27 cellular contexts compared by ENCODE assay signal in the genomic region with DNA sequence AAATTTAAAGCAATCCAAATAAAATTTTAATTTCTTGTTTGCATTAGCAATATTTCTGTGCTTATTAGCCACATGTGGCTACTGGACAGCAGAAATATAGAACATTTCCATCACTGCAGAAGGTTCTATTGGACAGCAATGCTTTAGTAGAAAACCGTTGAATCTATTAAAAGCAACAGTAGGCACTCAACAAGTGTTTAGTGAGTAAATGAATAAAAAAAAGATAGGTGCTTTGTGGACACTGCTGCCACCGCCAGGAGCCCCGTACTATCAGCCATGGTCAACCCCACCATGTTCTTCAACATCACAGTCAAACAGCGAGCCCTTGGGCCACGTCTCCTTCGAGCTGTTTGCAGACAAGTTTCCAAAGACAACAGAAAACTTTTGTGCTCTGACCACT.
DNase-seq lines count a peak whose midpoint lies in the region; ATAC-seq, FAIRE-seq and TF ChIP-seq lines count a peak whose summit lies in the region.
"Had no signal": no experiment of that assay in that cellular context is flagged by ENCODE, and none has a peak within 500 bp of the region (broad histone marks: within the 10 kb centered on the region; RNA-seq: fewer than 3 reads in every experiment).

No MANE protein-coding gene starts in this region.

- H3K9me3 ChIP-seq in HEK293 (ENCODE audit: control insufficient read depth, insufficient read depth, low read depth, low read length) (no peaks in the 10 kb centered on the region), K562 (replicated peaks; ENCODE audit: control insufficient read depth, insufficient read depth, low read depth, low read length) (no peaks in the 10 kb centered on the region)
- H3K9me3 ChIP-seq: BE2C, BLaER1, Caco-2 had no signal

- ATAC-seq in K562: no peak; the same call in 2 of the 3 replicates
- ATAC-seq in stimulated activated memory B cell treated with anti-CD40 and anti-IgM and Interleukin-4, amounts not matched to agents 10 μg/mL and 1 μg/mL and 100 μg/mL, for 72 hours: no peak
- ATAC-seq: CD8-positive, alpha-beta T cell; GM12878 had no signal

- intact Hi-C loops in K562 (cut with micrococcal nuclease) (no loop called here), CD14-positive monocyte (cut with micrococcal nuclease) (loop anchor here in 1 of 2 donors (5.0 kb wide), 1 partner anchor 78 kb away; the partner anchor contains the start of gene TESK2)
- intact Hi-C loops in activated CD4-positive, alpha-beta T cell treated with anti-CD3 and anti-CD28 coated beads, Interleukin-2, amount 10 ng/mL, durations not matched to agents 24 days and 14 days (cut with micrococcal nuclease): no loop called here

- H3K4me3 ChIP-seq in HEK293 (ENCODE audit: low read depth, low read length) (no peak overlapping the region), K562 (no peak overlapping the region)
- H3K4me3 ChIP-seq: BLaER1, GM12878 had no signal

- H3K27ac Mint-ChIP-seq in IgD-negative memory B cell: peak overlapping the region in 2 of 3 donors; percentile 59 to 91
- peak overlapping the region; percentile 76 for H3K27ac Mint-ChIP-seq in stimulated activated memory B cell treated with anti-CD40 and anti-IgM and Interleukin-4, amounts not matched to agents 10 μg/mL and 1 μg/mL and 100 μg/mL, for 72 hours
- H3K27ac Mint-ChIP-seq in activated CD4-positive, alpha-beta T cell treated with anti-CD3 and anti-CD28 coated beads, Interleukin-2, amount 10 ng/mL, durations not matched to agents 24 days and 14 days: no peak overlapping the region
- no peak overlapping the region for H3K27ac Mint-ChIP-seq in CD14-positive monocyte
- H3K27ac Mint-ChIP-seq: CD4-positive, alpha-beta T cell; CD8-positive, alpha-beta T cell had no signal

- no peak overlapping the region for H3K9ac ChIP-seq in K562 (ENCODE audit: insufficient read depth in 1 of 2, low read depth in 2 of 2, low read length in 2 of 2)
- H3K9ac ChIP-seq: BLaER1 had no signal

- H3K27me3 Mint-ChIP-seq in IgD-negative memory B cell (peaks cover 1% of the 10 kb centered on the region), CD14-positive monocyte (ENCODE audit: low read depth in 3 of 3) (no peaks in the 10 kb centered on the region)
- H3K27me3 Mint-ChIP-seq in stimulated activated memory B cell treated with anti-CD40 and anti-IgM and Interleukin-4, amounts not matched to agents 10 μg/mL and 1 μg/mL and 100 μg/mL, for 72 hours: no peaks in the 10 kb centered on the region
- no peaks in the 10 kb centered on the region for H3K27me3 Mint-ChIP-seq in activated CD4-positive, alpha-beta T cell treated with anti-CD3 and anti-CD28 coated beads, Interleukin-2, amount 10 ng/mL, durations not matched to agents 24 days and 14 days
- H3K27me3 Mint-ChIP-seq: CD4-positive, alpha-beta T cell had no signal

- H3K4me2 ChIP-seq in K562 (ENCODE audit: insufficient read depth, low read length): no peak overlapping the region
- H3K4me2 ChIP-seq: BLaER1 had no signal

- 0 out of 2 replicates have a peak overlapping the region, but pooled peaks have one; percentile 33 for H2AFZ ChIP-seq in K562 (ENCODE audit: low read depth, low read length)

- POLR2A ChIA-PET in HEK293 (lab: Yijun Ruan, JAX) (no interaction called here), K562 (lab: Yijun Ruan, JAX) (interaction anchor here (0.9 to 2.0 kb wide), 5 partner anchors 10 to 693 kb away, joined by 3 to 5 read pairs (median 3); partner anchors contain the start of gene AKR1A1)

- BruUV-seq in K562 (replicated peaks; lab: Mats Ljungman, UMichigan): no TSS peak

- no peaks in the 10 kb centered on the region for H4K20me1 ChIP-seq in K562 (replicated peaks; ENCODE audit: control insufficient read depth, insufficient read depth, low read length)
- H4K20me1 ChIP-seq: BLaER1 had no signal

- H3K36me3 Mint-ChIP-seq in IgD-negative memory B cell (no peaks in the 10 kb centered on the region), CD14-positive monocyte (peaks cover 3 to 8% of the 10 kb centered on the region in 2 donors)
- peaks cover 6% of the 10 kb centered on the region for H3K36me3 Mint-ChIP-seq in stimulated activated memory B cell treated with anti-CD40 and anti-IgM and Interleukin-4, amounts not matched to agents 10 μg/mL and 1 μg/mL and 100 μg/mL, for 72 hours
- no peaks in the 10 kb centered on the region for H3K36me3 Mint-ChIP-seq in activated CD4-positive, alpha-beta T cell treated with anti-CD3 and anti-CD28 coated beads, Interleukin-2, amount 10 ng/mL, durations not matched to agents 24 days and 14 days (ENCODE audit: low read depth)
- H3K36me3 Mint-ChIP-seq: CD8-positive, alpha-beta T cell had no signal

- TF ChIP-seq CTCF in HEK293 (tag by site-specific recombination; IDR thresholded peaks at IDR 0.05): no peak
- no peak; a peak in 1 of 6 replicates for TF ChIP-seq CTCF in K562 (IDR thresholded peaks at IDR 0.05 in 2 of 3, conservative IDR thresholded peaks at IDR 0.05 in 1 of 3; ENCODE audit: insufficient read depth in 2 of 3, low read depth in 1 of 3, low read length in 3 of 3)
- no peak for TF ChIP-seq CTCF in CD14-positive monocyte (IDR thresholded peaks at IDR 0.05)

- H3K9me3 Mint-ChIP-seq in IgD-negative memory B cell: no peaks in the 10 kb centered on the region
- H3K9me3 Mint-ChIP-seq in stimulated activated memory B cell treated with anti-CD40 and anti-IgM and Interleukin-4, amounts not matched to agents 10 μg/mL and 1 μg/mL and 100 μg/mL, for 72 hours: no peaks in the 10 kb centered on the region
- no peaks in the 10 kb centered on the region for H3K9me3 Mint-ChIP-seq in activated CD4-positive, alpha-beta T cell treated with anti-CD3 and anti-CD28 coated beads, Interleukin-2, amount 10 ng/mL, durations not matched to agents 24 days and 14 days
- H3K9me3 Mint-ChIP-seq in CD14-positive monocyte: no peaks in the 10 kb centered on the region
- H3K9me3 Mint-ChIP-seq: CD4-positive, alpha-beta T cell; CD8-positive, alpha-beta T cell had no signal

- WGBS in K562 (ENCODE audit: insufficient coverage, low coverage, missing lambda C conversion rate): 23% methylated on average over 6 of the region's 6 CpGs

- no peak for TF ChIP-seq POLR2A in K562 (conservative IDR thresholded peaks at IDR 0.05)

- no peak for FAIRE-seq in K562 (lab: Jason Lieb, UNC)
- FAIRE-seq: A204.1, GM12878, GM12892, GM18507 had no signal

- H3K79me2 ChIP-seq in K562 (ENCODE audit: control insufficient read depth, insufficient read depth, low read length): no peaks in the 10 kb centered on the region

- DNase-seq in K562 (ENCODE audit: extremely low read depth in 1 of 4, low spot score in 3 of 4) (no peak), D341Med (ENCODE audit: low spot score) (no peak), CD14-positive monocyte (ENCODE audit: low spot score) (no peak)
- DNase-seq in activated CD4-positive, alpha-beta T cell treated with anti-CD3 and anti-CD28 coated beads, Interleukin-2, amount 10 ng/mL, durations not matched to agents 24 days and 14 days: no peak
- DNase-seq: 8988T; ACHN; BE2C; C1 segment of cervical spinal cord; Caco-2; Calu3; CD4-positive, alpha-beta T cell; CD8-positive, alpha-beta T cell; DMS 273 treated with DMSO at 0.1 percent for 48 hours; DMS153; DMS53; DMS79; DND-41; EL; GDM1 had no signal

- H3K36me3 ChIP-seq in HEK293 (ENCODE audit: control insufficient read depth in 2 of 2, insufficient read depth in 1 of 2, low read length in 2 of 2) (no peaks in the 10 kb centered on the region), K562 (ENCODE audit: control insufficient read depth, insufficient read depth, low read length) (no peaks in the 10 kb centered on the region)
- H3K36me3 ChIP-seq: BE2C, BLaER1 had no signal

- TF ChIP-seq EP300 in K562 (IDR thresholded peaks at IDR 0.05; ENCODE audit: low read length): no peak

- no peak for TF ChIP-seq RAD21 in K562 (CRISPR knock-in tag; conservative IDR thresholded peaks at IDR 0.05 in 1 of 2, IDR thresholded peaks at IDR 0.05 in 1 of 2)

- in situ Hi-C loops in K562 (cut with MboI): no loop called here

- H3K9me1 ChIP-seq in K562 (ENCODE audit: control insufficient read depth, insufficient read depth, low read length): no peaks in the 10 kb centered on the region

- no peaks in the 10 kb centered on the region for H3K27me3 ChIP-seq in K562 (ENCODE audit: control insufficient read depth in 2 of 2, insufficient read depth in 2 of 2, low read length in 2 of 2)
- H3K27me3 ChIP-seq: BE2C, BLaER1 had no signal

- H3K4me1 Mint-ChIP-seq in IgD-negative memory B cell: peaks cover 37 to 44% (median 43%) of the 10 kb centered on the region in 3 donors
- peaks cover 49% of the 10 kb centered on the region for H3K4me1 Mint-ChIP-seq in stimulated activated memory B cell treated with anti-CD40 and anti-IgM and Interleukin-4, amounts not matched to agents 10 μg/mL and 1 μg/mL and 100 μg/mL, for 72 hours
- H3K4me1 Mint-ChIP-seq in activated CD4-positive, alpha-beta T cell treated with anti-CD3 and anti-CD28 coated beads, Interleukin-2, amount 10 ng/mL, durations not matched to agents 24 days and 14 days: no peaks in the 10 kb centered on the region
- peaks cover 32% of the 10 kb centered on the region for H3K4me1 Mint-ChIP-seq in CD14-positive monocyte

- H3K4me1 ChIP-seq in HEK293 (ENCODE audit: control insufficient read depth, insufficient read depth, low read length): no peaks in the 10 kb centered on the region
- peaks cover 4 to 19% of the 10 kb centered on the region in 2 experiments; a peak in 4 of 5 replicates for H3K4me1 ChIP-seq in K562 (replicated peaks in 1 of 2; ENCODE audit: control insufficient read depth in 2 of 2, insufficient read depth in 2 of 2, low read length in 2 of 2)
- H3K4me1 ChIP-seq: BE2C had no signal

- CTCF ChIA-PET in HEK293 (lab: Yijun Ruan, JAX): interaction anchor here (2.3 kb wide), 1 partner anchor 58 kb away, joined by 5 read pairs; no protein-coding TSS in a partner anchor
- CTCF ChIA-PET in K562 (lab: Yijun Ruan, JAX; ENCODE audit: low intra/inter-chr PET ratio): no interaction called here

- H3K27ac ChIP-seq in HEK293 (ENCODE audit: extremely low read depth, low read depth, low read length) (no peak overlapping the region), K562 (ENCODE audit: extremely low read depth, low read depth, low read length) (no peak overlapping the region)
- H3K27ac ChIP-seq: BLaER1 had no signal

- H3K4me3 Mint-ChIP-seq in IgD-negative memory B cell (no peak overlapping the region), CD14-positive monocyte (no peak overlapping the region)
- H3K4me3 Mint-ChIP-seq in stimulated activated memory B cell treated with anti-CD40 and anti-IgM and Interleukin-4, amounts not matched to agents 10 μg/mL and 1 μg/mL and 100 μg/mL, for 72 hours: no peak overlapping the region
- no peak overlapping the region for H3K4me3 Mint-ChIP-seq in activated CD4-positive, alpha-beta T cell treated with anti-CD3 and anti-CD28 coated beads, Interleukin-2, amount 10 ng/mL, durations not matched to agents 24 days and 14 days
- H3K4me3 Mint-ChIP-seq: CD4-positive, alpha-beta T cell; CD8-positive, alpha-beta T cell had no signal

TF ChIP-seq in HEK293, 187 proteins besides CTCF, POLR2A, EP300 and RAD21 (continues in another document):
- TF ChIP-seq SCRT2 (tag by site-specific recombination; IDR thresholded peaks at IDR 0.05): peak; percentile 90

TF ChIP-seq in K562, 482 proteins besides CTCF, POLR2A, EP300 and RAD21:
- no peak for TF ChIP-seq EHMT2 (IDR thresholded peaks at IDR 0.05)

Comparison
In these comparisons a context has a peak if more than half of its experiments do, and no peak if none do; other contexts are left out.
1. H3K27ac Mint-ChIP-seq: peak in IgD-negative memory B cell (2 of 3) and stimulated activated memory B cell treated with anti-CD40 and anti-IgM and Interleukin-4, amounts not matched to agents 10 μg/mL and 1 μg/mL and 100 μg/mL, for 72 hours (single experiment); none in activated CD4-positive, alpha-beta T cell treated with anti-CD3 and anti-CD28 coated beads, Interleukin-2, amount 10 ng/mL, durations not matched to agents 24 days and 14 days (single experiment) and CD14-positive monocyte (0 of 7).